Comparison of ENCODE assay signal across 1 cellular context in the genomic region with DNA sequence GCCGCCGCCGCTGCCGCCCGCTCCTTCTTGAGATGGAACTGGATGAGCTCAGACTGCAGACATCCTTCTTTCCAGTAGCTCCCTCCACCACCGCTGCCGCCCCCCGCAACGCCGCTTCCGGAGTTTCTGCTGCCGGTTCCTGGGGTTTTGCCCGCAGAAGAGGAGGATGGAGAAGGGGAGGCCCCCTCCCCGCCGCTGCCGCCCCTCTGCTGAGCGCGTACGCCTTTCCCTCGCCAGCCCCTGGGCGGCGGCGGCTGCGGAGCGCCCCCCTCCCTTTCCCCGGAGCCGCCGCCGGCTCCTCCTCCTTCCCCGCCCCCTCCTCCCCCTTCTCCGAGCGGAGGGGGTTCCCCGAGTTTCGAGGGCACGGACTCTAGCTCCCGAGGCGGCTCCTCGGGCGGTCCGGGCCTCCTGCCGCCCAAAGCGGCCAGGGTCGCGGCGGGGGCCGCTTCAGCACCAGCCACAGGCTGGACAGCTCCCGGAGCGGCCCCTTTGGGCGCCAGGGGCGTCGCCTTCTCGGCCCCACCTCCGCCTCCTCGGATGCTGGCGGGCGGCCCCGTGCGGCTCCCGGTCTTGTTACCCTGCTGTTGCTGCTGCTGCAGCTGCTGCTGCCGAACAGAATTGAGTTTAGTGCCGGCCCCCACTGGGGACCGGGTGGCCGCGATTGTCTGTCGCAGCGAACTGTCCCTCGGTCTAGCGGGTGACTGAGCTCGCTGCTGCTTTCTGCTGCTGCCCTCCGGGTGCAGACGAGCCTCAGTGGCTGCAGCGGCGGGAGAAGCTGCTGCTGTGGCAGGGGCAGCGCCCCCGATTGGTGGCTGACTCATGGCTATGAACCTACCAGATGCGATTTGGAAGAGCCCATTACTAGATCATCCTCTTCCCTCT.
A peak's percentile ranks its signal among the peaks of the same experiment; 100 is the strongest.
TF ChIP-seq lines count a peak whose summit lies in the region.

No MANE protein-coding gene starts in this region.

TF ChIP-seq in HEK293, 187 proteins besides CTCF, POLR2A, EP300 and RAD21 (continued from another document and continues in another):
- TF ChIP-seq, protein P1, sequence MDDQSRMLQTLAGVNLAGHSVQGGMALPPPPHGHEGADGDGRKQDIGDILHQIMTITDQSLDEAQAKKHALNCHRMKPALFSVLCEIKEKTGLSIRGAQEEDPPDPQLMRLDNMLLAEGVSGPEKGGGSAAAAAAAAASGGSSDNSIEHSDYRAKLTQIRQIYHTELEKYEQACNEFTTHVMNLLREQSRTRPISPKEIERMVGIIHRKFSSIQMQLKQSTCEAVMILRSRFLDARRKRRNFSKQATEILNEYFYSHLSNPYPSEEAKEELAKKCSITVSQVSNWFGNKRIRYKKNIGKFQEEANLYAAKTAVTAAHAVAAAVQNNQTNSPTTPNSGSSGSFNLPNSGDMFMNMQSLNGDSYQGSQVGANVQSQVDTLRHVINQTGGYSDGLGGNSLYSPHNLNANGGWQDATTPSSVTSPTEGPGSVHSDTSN (CRISPR knock-in tag; IDR thresholded peaks at IDR 0.05), result peak; percentile 70; the same call in 1 of the 2 replicates
- TF ChIP-seq ZNF768 (tag by site-specific recombination; IDR thresholded peaks at IDR 0.05) (no peak), RBAK (tag by site-specific recombination; IDR thresholded peaks at IDR 0.05) (no peak), ZNF513 (tag by site-specific recombination; IDR thresholded peaks at IDR 0.05) (0 out of 2 replicates have a peak, but pooled peaks have one; percentile 36), ZNF664 (tag by site-specific recombination; IDR thresholded peaks at IDR 0.05) (peak; percentile 45; the same call in 1 of the 2 replicates), PRDM6 (tag by site-specific recombination; IDR thresholded peaks at IDR 0.05) (no peak), SP3 (tag by site-specific recombination; IDR thresholded peaks at IDR 0.05) (peak; percentile 88), ZBTB21 (tag by site-specific recombination; IDR thresholded peaks at IDR 0.05) (no peak), ELK4 (IDR thresholded peaks at IDR 0.05; ENCODE audit: borderline replicate concordance, low read depth, low read length) (no peak), ZBTB8A (tag by site-specific recombination; IDR thresholded peaks at IDR 0.05) (peak; percentile 69), ZNF394 (tag by site-specific recombination; IDR thresholded peaks at IDR 0.05; ENCODE audit: borderline replicate concordance) (peak; percentile 81), ZNF501 (tag by site-specific recombination; IDR thresholded peaks at IDR 0.05) (no peak; the same call in 1 of the 2 replicates), ZNF423 (tag by site-specific recombination; IDR thresholded peaks at IDR 0.05) (peak; percentile 95), ZNF10 (tag by site-specific recombination; IDR thresholded peaks at IDR 0.05) (peak; percentile 51), ZNF660 (tag by site-specific recombination; IDR thresholded peaks at IDR 0.05) (peak; percentile 53; the same call in 1 of the 2 replicates), EGR2 (tag by site-specific recombination; IDR thresholded peaks at IDR 0.05; ENCODE audit: low read depth) (0 out of 2 replicates have a peak, but pooled peaks have one; percentile 14), SCRT2 (tag by site-specific recombination; IDR thresholded peaks at IDR 0.05) (peak; percentile 57), ZNF560 (tag by site-specific recombination; IDR thresholded peaks at IDR 0.05; ENCODE audit: borderline replicate concordance) (0 out of 2 replicates have a peak, but pooled peaks have one; percentile 59), ZFP69B (tag by site-specific recombination; IDR thresholded peaks at IDR 0.05) (peak; percentile 70; the same call in 1 of the 2 replicates), KLF16 (tag by site-specific recombination; IDR thresholded peaks at IDR 0.05) (0 out of 2 replicates have a peak, but pooled peaks have one; percentile 18), ZIC2 (tag by site-specific recombination; IDR thresholded peaks at IDR 0.05) (peak; percentile 85), GLIS1 (tag by site-specific recombination; IDR thresholded peaks at IDR 0.05) (peak; percentile 76), SP7 (tag by site-specific recombination; IDR thresholded peaks at IDR 0.05) (peak; percentile 36), ZXDB (tag by site-specific recombination; IDR thresholded peaks at IDR 0.05) (peak; percentile 98), GLIS2 (tag by site-specific recombination; IDR thresholded peaks at IDR 0.05) (peak; percentile 89), MEIS1 (CRISPR knock-in tag; IDR thresholded peaks at IDR 0.05; ENCODE audit: borderline replicate concordance) (peak; percentile 84; the same call in 1 of the 2 replicates), SETDB1 (IDR thresholded peaks at IDR 0.05; ENCODE audit: insufficient read length, low read length) (peak; percentile 13), ZNF16 (tag by site-specific recombination; IDR thresholded peaks at IDR 0.05; ENCODE audit: low read depth) (no peak), PRDM1 (tag by site-specific recombination; IDR thresholded peaks at IDR 0.05) (no peak), ZNF398 (tag by site-specific recombination; IDR thresholded peaks at IDR 0.05) (peak; percentile 93)
- TF ChIP-seq, protein P2, sequence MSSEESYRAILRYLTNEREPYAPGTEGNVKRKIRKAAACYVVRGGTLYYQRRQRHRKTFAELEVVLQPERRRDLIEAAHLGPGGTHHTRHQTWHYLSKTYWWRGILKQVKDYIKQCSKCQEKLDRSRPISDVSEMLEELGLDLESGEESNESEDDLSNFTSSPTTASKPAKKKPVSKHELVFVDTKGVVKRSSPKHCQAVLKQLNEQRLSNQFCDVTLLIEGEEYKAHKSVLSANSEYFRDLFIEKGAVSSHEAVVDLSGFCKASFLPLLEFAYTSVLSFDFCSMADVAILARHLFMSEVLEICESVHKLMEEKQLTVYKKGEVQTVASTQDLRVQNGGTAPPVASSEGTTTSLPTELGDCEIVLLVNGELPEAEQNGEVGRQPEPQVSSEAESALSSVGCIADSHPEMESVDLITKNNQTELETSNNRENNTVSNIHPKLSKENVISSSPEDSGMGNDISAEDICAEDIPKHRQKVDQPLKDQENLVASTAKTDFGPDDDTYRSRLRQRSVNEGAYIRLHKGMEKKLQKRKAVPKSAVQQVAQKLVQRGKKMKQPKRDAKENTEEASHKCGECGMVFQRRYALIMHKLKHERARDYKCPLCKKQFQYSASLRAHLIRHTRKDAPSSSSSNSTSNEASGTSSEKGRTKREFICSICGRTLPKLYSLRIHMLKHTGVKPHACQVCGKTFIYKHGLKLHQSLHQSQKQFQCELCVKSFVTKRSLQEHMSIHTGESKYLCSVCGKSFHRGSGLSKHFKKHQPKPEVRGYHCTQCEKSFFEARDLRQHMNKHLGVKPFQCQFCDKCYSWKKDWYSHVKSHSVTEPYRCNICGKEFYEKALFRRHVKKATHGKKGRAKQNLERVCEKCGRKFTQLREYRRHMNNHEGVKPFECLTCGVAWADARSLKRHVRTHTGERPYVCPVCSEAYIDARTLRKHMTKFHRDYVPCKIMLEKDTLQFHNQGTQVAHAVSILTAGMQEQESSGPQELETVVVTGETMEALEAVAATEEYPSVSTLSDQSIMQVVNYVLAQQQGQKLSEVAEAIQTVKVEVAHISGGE (tag by site-specific recombination; conservative IDR thresholded peaks at IDR 0.05; ENCODE audit: low read depth), result 0 out of 2 replicates have a peak, but pooled peaks have one; percentile 18
- TF ChIP-seq, protein P3, sequence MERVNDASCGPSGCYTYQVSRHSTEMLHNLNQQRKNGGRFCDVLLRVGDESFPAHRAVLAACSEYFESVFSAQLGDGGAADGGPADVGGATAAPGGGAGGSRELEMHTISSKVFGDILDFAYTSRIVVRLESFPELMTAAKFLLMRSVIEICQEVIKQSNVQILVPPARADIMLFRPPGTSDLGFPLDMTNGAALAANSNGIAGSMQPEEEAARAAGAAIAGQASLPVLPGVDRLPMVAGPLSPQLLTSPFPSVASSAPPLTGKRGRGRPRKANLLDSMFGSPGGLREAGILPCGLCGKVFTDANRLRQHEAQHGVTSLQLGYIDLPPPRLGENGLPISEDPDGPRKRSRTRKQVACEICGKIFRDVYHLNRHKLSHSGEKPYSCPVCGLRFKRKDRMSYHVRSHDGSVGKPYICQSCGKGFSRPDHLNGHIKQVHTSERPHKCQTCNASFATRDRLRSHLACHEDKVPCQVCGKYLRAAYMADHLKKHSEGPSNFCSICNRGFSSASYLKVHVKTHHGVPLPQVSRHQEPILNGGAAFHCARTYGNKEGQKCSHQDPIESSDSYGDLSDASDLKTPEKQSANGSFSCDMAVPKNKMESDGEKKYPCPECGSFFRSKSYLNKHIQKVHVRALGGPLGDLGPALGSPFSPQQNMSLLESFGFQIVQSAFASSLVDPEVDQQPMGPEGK (tag by site-specific recombination; IDR thresholded peaks at IDR 0.05), result peak; percentile 68
- TF ChIP-seq, protein P4, sequence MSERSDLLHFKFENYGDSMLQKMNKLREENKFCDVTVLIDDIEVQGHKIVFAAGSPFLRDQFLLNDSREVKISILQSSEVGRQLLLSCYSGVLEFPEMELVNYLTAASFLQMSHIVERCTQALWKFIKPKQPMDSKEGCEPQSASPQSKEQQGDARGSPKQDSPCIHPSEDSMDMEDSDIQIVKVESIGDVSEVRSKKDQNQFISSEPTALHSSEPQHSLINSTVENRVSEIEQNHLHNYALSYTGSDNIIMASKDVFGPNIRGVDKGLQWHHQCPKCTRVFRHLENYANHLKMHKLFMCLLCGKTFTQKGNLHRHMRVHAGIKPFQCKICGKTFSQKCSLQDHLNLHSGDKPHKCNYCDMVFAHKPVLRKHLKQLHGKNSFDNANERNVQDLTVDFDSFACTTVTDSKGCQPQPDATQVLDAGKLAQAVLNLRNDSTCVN (tag by site-specific recombination; optimal IDR thresholded peaks at IDR 0.05), result peak; percentile 63
- TF ChIP-seq, protein P5, sequence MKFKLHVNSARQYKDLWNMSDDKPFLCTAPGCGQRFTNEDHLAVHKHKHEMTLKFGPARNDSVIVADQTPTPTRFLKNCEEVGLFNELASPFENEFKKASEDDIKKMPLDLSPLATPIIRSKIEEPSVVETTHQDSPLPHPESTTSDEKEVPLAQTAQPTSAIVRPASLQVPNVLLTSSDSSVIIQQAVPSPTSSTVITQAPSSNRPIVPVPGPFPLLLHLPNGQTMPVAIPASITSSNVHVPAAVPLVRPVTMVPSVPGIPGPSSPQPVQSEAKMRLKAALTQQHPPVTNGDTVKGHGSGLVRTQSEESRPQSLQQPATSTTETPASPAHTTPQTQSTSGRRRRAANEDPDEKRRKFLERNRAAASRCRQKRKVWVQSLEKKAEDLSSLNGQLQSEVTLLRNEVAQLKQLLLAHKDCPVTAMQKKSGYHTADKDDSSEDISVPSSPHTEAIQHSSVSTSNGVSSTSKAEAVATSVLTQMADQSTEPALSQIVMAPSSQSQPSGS (tag by site-specific recombination; IDR thresholded peaks at IDR 0.05; ENCODE audit: low read depth), result no peak
